8 cellular contexts compared by ENCODE assay signal in the genomic region with DNA sequence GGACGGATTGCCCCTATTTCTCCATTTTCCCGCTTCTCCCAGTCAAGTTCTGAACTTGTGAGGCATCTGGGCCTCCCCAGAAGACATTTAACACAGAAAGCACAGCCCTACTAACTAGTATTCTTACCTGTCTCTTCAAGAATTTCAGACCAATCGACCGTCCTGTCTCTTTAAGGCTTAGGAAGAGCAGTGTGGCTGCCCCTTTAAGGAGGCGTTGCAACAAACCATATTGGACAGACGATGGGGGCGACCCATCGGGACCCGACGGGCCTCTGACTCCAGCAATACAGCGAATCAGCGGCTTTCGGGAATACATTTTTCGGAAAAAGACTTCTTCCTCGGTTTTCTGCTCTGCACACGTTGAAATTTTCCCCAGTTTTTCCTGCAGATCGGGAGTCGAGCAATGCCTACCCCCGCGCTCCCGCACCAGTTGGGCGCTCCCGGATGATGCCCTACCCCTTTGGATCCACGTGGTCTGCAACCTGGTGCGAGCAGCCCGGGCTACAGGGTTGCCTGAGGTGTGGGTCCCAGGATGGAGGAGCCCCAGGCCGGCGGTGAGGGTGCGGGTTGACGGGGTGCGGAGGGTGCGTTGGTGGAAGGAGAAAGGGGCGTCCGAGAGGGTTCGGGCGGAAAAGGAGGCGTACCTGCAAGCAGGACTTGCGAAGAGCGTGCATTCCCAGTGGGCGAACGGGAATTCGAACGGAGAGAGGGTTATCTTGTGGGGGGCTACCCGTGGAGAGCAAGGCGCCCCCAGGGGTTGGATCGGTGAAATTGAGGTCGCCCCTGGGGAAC. TPM values are rescaled to one million over a fixed set of nuclear protein-coding genes. Genes with fewer than 3 reads are reported as not detected.
A peak's percentile ranks its signal among the peaks of the same experiment; 100 is the strongest.
DNase-seq lines count a peak whose midpoint lies in the region; ATAC-seq and TF ChIP-seq lines count a peak whose summit lies in the region.

A gene with protein sequence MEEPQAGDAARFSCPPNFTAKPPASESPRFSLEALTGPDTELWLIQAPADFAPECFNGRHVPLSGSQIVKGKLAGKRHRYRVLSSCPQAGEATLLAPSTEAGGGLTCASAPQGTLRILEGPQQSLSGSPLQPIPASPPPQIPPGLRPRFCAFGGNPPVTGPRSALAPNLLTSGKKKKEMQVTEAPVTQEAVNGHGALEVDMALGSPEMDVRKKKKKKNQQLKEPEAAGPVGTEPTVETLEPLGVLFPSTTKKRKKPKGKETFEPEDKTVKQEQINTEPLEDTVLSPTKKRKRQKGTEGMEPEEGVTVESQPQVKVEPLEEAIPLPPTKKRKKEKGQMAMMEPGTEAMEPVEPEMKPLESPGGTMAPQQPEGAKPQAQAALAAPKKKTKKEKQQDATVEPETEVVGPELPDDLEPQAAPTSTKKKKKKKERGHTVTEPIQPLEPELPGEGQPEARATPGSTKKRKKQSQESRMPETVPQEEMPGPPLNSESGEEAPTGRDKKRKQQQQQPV (plus strand): TSS at position 480 of the 792 bp plus-strand sequence. CDS start 53 bp downstream, at position 533.

- peaks cover 26% of the 10 kb centered on the region for H3K79me2 ChIP-seq in KMS-11 (ENCODE audit: insufficient read depth, low read depth)

- peak within 1 kb of the TSS; percentile 90 for H3K9ac ChIP-seq in KMS-11

- under 1% methylated on average over 36 of the region's 47 CpGs for WGBS in esophagus muscularis mucosa

- H3K27me3 ChIP-seq in KMS-11 (ENCODE audit: insufficient read depth, low read depth) (no peaks in the 10 kb centered on the region; the same call in 1 of the 2 replicates), Peyer's patch (no peaks in the 10 kb centered on the region), esophagus muscularis mucosa (peaks cover 0 to 21% (median 10%) of the 10 kb centered on the region in 4 donors)

- ATAC-seq in GM21717 (IDR thresholded peaks at IDR 0.05; ENCODE audit: unreplicated experiment): peak; percentile 56
- peak; percentile 78 to 79 for ATAC-seq in activated T-cell treated with anti-CD3 and anti-CD28 coated beads, Interleukin-2, amount 50 U/mL, for 72 hours (replicated peaks in 1 of 2)

- no peak for TF ChIP-seq EP300 in esophagus muscularis mucosa (IDR thresholded peaks at IDR 0.05)

- peaks cover 54% of the 10 kb centered on the region for H3K4me1 Mint-ChIP-seq in activated T-cell treated with anti-CD3 and anti-CD28 coated beads, Interleukin-2, amount 50 U/mL, for 72 hours (ENCODE audit: low read depth)

- H3K4me3 ChIP-seq in KMS-11 (IDR thresholded peaks at IDR 0.05; ENCODE audit: insufficient read depth, low read depth, low read length) (peak within 1 kb of the TSS; percentile 42), Peyer's patch (peak within 1 kb of the TSS; percentile 67 to 75 (median 70)), esophagus muscularis mucosa (peak within 1 kb of the TSS; percentile 57 to 72 (median 68))

- intact Hi-C loops in esophagus muscularis mucosa (cut with DNase I): no loop called here

- no peaks in the 10 kb centered on the region for H4K20me1 ChIP-seq in KMS-11 (ENCODE audit: insufficient read depth)

- TF ChIP-seq POLR2A in Peyer's patch (IDR thresholded peaks at IDR 0.05) (no peak), esophagus muscularis mucosa (IDR thresholded peaks at IDR 0.05; ENCODE audit: low read depth) (no peak)

- peak within 1 kb of the TSS; percentile 95 for H3K27ac Mint-ChIP-seq in activated T-cell treated with anti-CD3 and anti-CD28 coated beads, Interleukin-2, amount 50 U/mL, for 72 hours

- H3K27ac ChIP-seq in KMS-11 (peak within 1 kb of the TSS; percentile 72), Peyer's patch (peak within 1 kb of the TSS; percentile 81 to 92 (median 90)), esophagus muscularis mucosa (replicated peaks in 1 of 4) (peak within 1 kb of the TSS; percentile 85 to 93 (median 92))

- TF ChIP-seq CTCF in KMS-11 (conservative IDR thresholded peaks at IDR 0.05; ENCODE audit: low read depth, low read length) (no peak), Peyer's patch (IDR thresholded peaks at IDR 0.05) (peak in 3 of 6 experiments; percentile 12 to 45 (median 29)), esophagus muscularis mucosa (IDR thresholded peaks at IDR 0.05) (peak in 1 of 3 experiments; percentile 50)

- peaks cover 22% of the 10 kb centered on the region for H3K27me3 Mint-ChIP-seq in activated T-cell treated with anti-CD3 and anti-CD28 coated beads, Interleukin-2, amount 50 U/mL, for 72 hours (ENCODE audit: low read depth)

- H3K36me3 Mint-ChIP-seq in activated T-cell treated with anti-CD3 and anti-CD28 coated beads, Interleukin-2, amount 50 U/mL, for 72 hours (ENCODE audit: insufficient read depth in 2 of 2): peaks cover 1 to 11% of the 10 kb centered on the region in 2 donors

- no peaks in the 10 kb centered on the region for H3K36me3 ChIP-seq in KMS-11 (ENCODE audit: insufficient read depth)
- H3K36me3 ChIP-seq in Peyer's patch: no peaks in the 10 kb centered on the region
- H3K36me3 ChIP-seq in esophagus muscularis mucosa: peaks cover 0 to 11% (median 2%) of the 10 kb centered on the region in 4 donors

- H2AFZ ChIP-seq in KMS-11 (ENCODE audit: low read depth): peak within 1 kb of the TSS; percentile 66

- H3K9me3 ChIP-seq in Peyer's patch (no peaks in the 10 kb centered on the region), esophagus muscularis mucosa (no peaks in the 10 kb centered on the region)

- peak; percentile 81 for DNase-seq in DMS53 treated with DMSO at 0.1 percent for 48 hours (lab: John Stamatoyannopoulos, UW; ENCODE audit: unreplicated experiment)
- peak; percentile 80 to 89 (median 88) for DNase-seq in Peyer's patch
- DNase-seq in activated T-cell treated with anti-CD3 and anti-CD28 coated beads, Interleukin-2, amount 50 U/mL, for 72 hours: peak; percentile 82 to 86
- peak; percentile 95 for DNase-seq in esophagus muscularis mucosa (ENCODE audit: extremely low spot score)
- peak; percentile 90 for DNase-seq in myocyte (ENCODE audit: low read depth)
- DNase-seq in stimulated activated CD8-positive, alpha-beta memory T cell treated with anti-CD3 and anti-CD28 coated beads, Interleukin-7, amount 100 ng/mL, for 4 hours (ENCODE audit: low read depth in 2 of 2): peak; percentile 64 to 72

- peak within 1 kb of the TSS; percentile 87 for H3K4me2 ChIP-seq in KMS-11

- H3K4me3 Mint-ChIP-seq in activated T-cell treated with anti-CD3 and anti-CD28 coated beads, Interleukin-2, amount 50 U/mL, for 72 hours: peak within 1 kb of the TSS; percentile 93 to 99

- H3K9me3 Mint-ChIP-seq in activated T-cell treated with anti-CD3 and anti-CD28 coated beads, Interleukin-2, amount 50 U/mL, for 72 hours: no peaks in the 10 kb centered on the region

- H3K4me1 ChIP-seq in KMS-11 (ENCODE audit: low read depth, poor library complexity, severe bottlenecking) (peaks cover 10% of the 10 kb centered on the region), Peyer's patch (peaks cover 0 to 38% (median 9%) of the 10 kb centered on the region in 4 donors), esophagus muscularis mucosa (peaks cover 31 to 50% (median 45%) of the 10 kb centered on the region in 4 donors)

RNA-seq across cellular contexts. Expression of the gene that starts here (rescaled TPM):
- 10 to 100 TPM in 1 of 4 donors, 1 to 10 TPM in 2, under 1 TPM in 1; 0.88 to 10.7 (median 2.5) TPM for total RNA-seq in Peyer's patch
- total RNA-seq in activated T-cell treated with anti-CD3 and anti-CD28 coated beads, Interleukin-2, amount 50 U/mL, for 72 hours: 1 to 10 TPM; 3.4 to 4.9 TPM
- 1 to 10 TPM; 2.9 to 8.7 (median 6.0) TPM for total RNA-seq in esophagus muscularis mucosa
- 10.1 and 13.2 TPM in 2 replicates for total RNA-seq in myocyte
- polyA plus RNA-seq in myocyte (2012): 16.3 TPM

Comparison
In these comparisons a context has a peak if more than half of its experiments do, and no peak if none do; other contexts are left out.
1. Peak in every context shown above with its lines: DNase-seq, ATAC-seq, H3K4me3 ChIP-seq and H3K27ac ChIP-seq.